9 cellular contexts compared by ENCODE assay signal in genomic region chr18:48715651-48716354, GRCh38.
DNase-seq lines count a peak whose midpoint lies in the region; ATAC-seq, FAIRE-seq and TF ChIP-seq lines count a peak whose summit lies in the region.
"Had no signal": no experiment of that assay in that cellular context is flagged by ENCODE, and none has a peak within 500 bp of the region (broad histone marks: within the 10 kb centered on the region; RNA-seq: fewer than 3 reads in every experiment).

No MANE protein-coding gene starts in this region.

- H3K4me1 ChIP-seq in naive thymus-derived CD4-positive, alpha-beta T cell (ENCODE audit: control insufficient read depth in 2 of 2, insufficient read depth in 2 of 2, low read length in 2 of 2), result no peaks in the 10 kb centered on the region
- H3K4me1 ChIP-seq in A673 (ENCODE audit: insufficient read depth, low read length, poor library complexity, severe bottlenecking), result no peaks in the 10 kb centered on the region
- H3K4me1 ChIP-seq in osteoblast (ENCODE audit: insufficient read depth, low read length), result peaks cover 53% of the 10 kb centered on the region

- CTCF ChIA-PET in WTC11 (lab: Charles Lee) (interaction anchor here (0.6 to 2.0 kb wide), 9 partner anchors 37 to 327 kb away, joined by 3 to 7 read pairs (median 4); no protein-coding TSS in a partner anchor), A673 (lab: Charles Lee) (no interaction called here)
- CTCF ChIA-PET in naive thymus-derived CD4-positive, alpha-beta T cell (lab: Charles Lee), result no interaction called here

- POLR2A ChIA-PET in WTC11 (lab: Charles Lee) (no interaction called here), A673 (lab: Charles Lee; ENCODE audit: low non-redundant PET) (interaction anchor here (0.6 kb wide), 1 partner anchor 8 kb away, joined by 3 read pairs; no protein-coding TSS in a partner anchor)
- POLR2A ChIA-PET in naive thymus-derived CD4-positive, alpha-beta T cell (lab: Charles Lee), result no interaction called here

- H3K27me3 Mint-ChIP-seq in WTC11 (ENCODE audit: low read depth), result no peaks in the 10 kb centered on the region
- H3K27me3 Mint-ChIP-seq in naive thymus-derived CD4-positive, alpha-beta T cell, result peaks cover 0 to 7% (median 0%) of the 10 kb centered on the region in 5 donors

- H3K27me3 ChIP-seq in naive thymus-derived CD4-positive, alpha-beta T cell (ENCODE audit: control insufficient read depth in 2 of 2, insufficient read depth in 2 of 2, low read length in 2 of 2), result no peaks in the 10 kb centered on the region
- H3K27me3 ChIP-seq in A673 (replicated peaks; ENCODE audit: insufficient read depth, low read depth, low read length, poor library complexity), result no peaks in the 10 kb centered on the region
- H3K27me3 ChIP-seq in osteoblast (ENCODE audit: insufficient read depth, low read length), result no peaks in the 10 kb centered on the region

- peaks cover 12% of the 10 kb centered on the region for H3K4me1 Mint-ChIP-seq in WTC11
- peaks cover 0 to 6% (median 0%) of the 10 kb centered on the region in 7 donors for H3K4me1 Mint-ChIP-seq in naive thymus-derived CD4-positive, alpha-beta T cell

- peak; percentile 73 for ATAC-seq in HG02884 (IDR thresholded peaks at IDR 0.05; ENCODE audit: unreplicated experiment)
- no peak for ATAC-seq in WTC11
- ATAC-seq in naive thymus-derived CD4-positive, alpha-beta T cell, result peak; percentile 90

- peak overlapping the region; percentile 69; the same call in 1 of the 2 replicates for H3K27ac Mint-ChIP-seq in WTC11
- H3K27ac Mint-ChIP-seq in naive thymus-derived CD4-positive, alpha-beta T cell, result no peak overlapping the region

- TF ChIP-seq CTCF in WTC11 (IDR thresholded peaks at IDR 0.05) (no peak), A673 (conservative IDR thresholded peaks at IDR 0.05; ENCODE audit: low read depth, low read length) (no peak), osteoblast (IDR thresholded peaks at IDR 0.05; ENCODE audit: extremely low read depth, low read depth, low read length) (no peak)

- no peak overlapping the region for H3K4me3 Mint-ChIP-seq in WTC11
- no peak overlapping the region for H3K4me3 Mint-ChIP-seq in naive thymus-derived CD4-positive, alpha-beta T cell

- DNase-seq in GM12891 (ENCODE audit: insufficient read length, low spot score) (peak; percentile 50), WTC11 (ENCODE audit: low spot score) (no peak), inferior parietal cortex (ENCODE audit: extremely low spot score) (no peak), HPDE6-E6E7 (ENCODE audit: extremely low spot score) (no peak), A673 (ENCODE audit: low spot score) (no peak), osteoblast (ENCODE audit: insufficient read length, low spot score, missing footprints) (no peak)
- peak in 1 of 9 donors; percentile 10 for DNase-seq in naive thymus-derived CD4-positive, alpha-beta T cell
- DNase-seq: DMS153 had no signal

- no peaks in the 10 kb centered on the region for H3K36me3 ChIP-seq in naive thymus-derived CD4-positive, alpha-beta T cell (ENCODE audit: control insufficient read depth in 2 of 3, insufficient read depth in 3 of 3, low read length in 3 of 3)
- no peaks in the 10 kb centered on the region for H3K36me3 ChIP-seq in A673 (ENCODE audit: insufficient read depth, low read length, poor library complexity, severe bottlenecking)
- H3K36me3 ChIP-seq in osteoblast (ENCODE audit: insufficient read depth, low read length), result peaks cover 11% of the 10 kb centered on the region

- H3K36me3 Mint-ChIP-seq in WTC11, result peaks cover 14% of the 10 kb centered on the region
- no peaks in the 10 kb centered on the region for H3K36me3 Mint-ChIP-seq in naive thymus-derived CD4-positive, alpha-beta T cell

- peaks cover 13% of the 10 kb centered on the region for H3K9me3 Mint-ChIP-seq in WTC11
- H3K9me3 Mint-ChIP-seq in naive thymus-derived CD4-positive, alpha-beta T cell, result peaks cover 0 to 2% (median 0%) of the 10 kb centered on the region in 11 donors

- intact Hi-C loops in naive thymus-derived CD4-positive, alpha-beta T cell (cut with micrococcal nuclease), result no loop called here
- intact Hi-C loops in A673 (cut with micrococcal nuclease; ENCODE audit: unreplicated experiment), result no loop called here

- no peak overlapping the region for H2AFZ ChIP-seq in osteoblast (ENCODE audit: low read length)

- H3K79me2 ChIP-seq in osteoblast (ENCODE audit: insufficient read depth, low read length), result peaks cover 14% of the 10 kb centered on the region

- no peaks in the 10 kb centered on the region for H3K9me3 ChIP-seq in naive thymus-derived CD4-positive, alpha-beta T cell (ENCODE audit: control insufficient read depth in 2 of 3, low read length in 3 of 3)
- H3K9me3 ChIP-seq in A673 (ENCODE audit: low read depth, low read length, poor library complexity, severe bottlenecking) (no peaks in the 10 kb centered on the region), osteoblast (ENCODE audit: low read depth, low read length) (peaks cover 2% of the 10 kb centered on the region)

- no TSS peak for BruUV-seq in A673 (replicated peaks; lab: Mats Ljungman, UMichigan)

- no peak overlapping the region for H3K27ac ChIP-seq in naive thymus-derived CD4-positive, alpha-beta T cell (ENCODE audit: low read depth, low read length)
- H3K27ac ChIP-seq in A673 (ENCODE audit: low read depth, low read length, poor library complexity, severe bottlenecking), result no peak overlapping the region
- no peak overlapping the region for H3K27ac ChIP-seq in osteoblast (ENCODE audit: low read depth, low read length)

- no peaks in the 10 kb centered on the region for H4K20me1 ChIP-seq in osteoblast (ENCODE audit: insufficient read depth, low read length)

- peak; percentile 65 for FAIRE-seq in GM12891 (lab: Jason Lieb, UNC)

- TF ChIP-seq POLR2A in GM12891 (IDR thresholded peaks at IDR 0.05; ENCODE audit: low read depth, low read length), result no peak

- H3K4me2 ChIP-seq in osteoblast (ENCODE audit: insufficient read depth, low read length), result no peak overlapping the region

- no peak overlapping the region for H3K4me3 ChIP-seq in naive thymus-derived CD4-positive, alpha-beta T cell (ENCODE audit: low read length)
- H3K4me3 ChIP-seq in A673 (ENCODE audit: low read depth, low read length, poor library complexity, severe bottlenecking) (no peak overlapping the region), osteoblast (ENCODE audit: insufficient read depth, low read length) (no peak overlapping the region)

TF ChIP-seq in GM12891, 5 proteins besides CTCF, POLR2A, EP300 and RAD21:
- TF ChIP-seq POLR2AphosphoS5 (IDR thresholded peaks at IDR 0.05; ENCODE audit: low read depth, low read length), result no peak
- peak; percentile 99 for TF ChIP-seq SPI1 (IDR thresholded peaks at IDR 0.05; ENCODE audit: low read depth, low read length)

TF ChIP-seq in WTC11, 78 proteins besides CTCF, POLR2A, EP300 and RAD21:
- TF ChIP-seq IRF1 (CRISPR knock-in tag; IDR thresholded peaks at IDR 0.05) (no peak), ZNF416 (CRISPR knock-in tag; IDR thresholded peaks at IDR 0.05) (no peak)
